8 cellular contexts compared by ENCODE assay signal in the genomic region with DNA sequence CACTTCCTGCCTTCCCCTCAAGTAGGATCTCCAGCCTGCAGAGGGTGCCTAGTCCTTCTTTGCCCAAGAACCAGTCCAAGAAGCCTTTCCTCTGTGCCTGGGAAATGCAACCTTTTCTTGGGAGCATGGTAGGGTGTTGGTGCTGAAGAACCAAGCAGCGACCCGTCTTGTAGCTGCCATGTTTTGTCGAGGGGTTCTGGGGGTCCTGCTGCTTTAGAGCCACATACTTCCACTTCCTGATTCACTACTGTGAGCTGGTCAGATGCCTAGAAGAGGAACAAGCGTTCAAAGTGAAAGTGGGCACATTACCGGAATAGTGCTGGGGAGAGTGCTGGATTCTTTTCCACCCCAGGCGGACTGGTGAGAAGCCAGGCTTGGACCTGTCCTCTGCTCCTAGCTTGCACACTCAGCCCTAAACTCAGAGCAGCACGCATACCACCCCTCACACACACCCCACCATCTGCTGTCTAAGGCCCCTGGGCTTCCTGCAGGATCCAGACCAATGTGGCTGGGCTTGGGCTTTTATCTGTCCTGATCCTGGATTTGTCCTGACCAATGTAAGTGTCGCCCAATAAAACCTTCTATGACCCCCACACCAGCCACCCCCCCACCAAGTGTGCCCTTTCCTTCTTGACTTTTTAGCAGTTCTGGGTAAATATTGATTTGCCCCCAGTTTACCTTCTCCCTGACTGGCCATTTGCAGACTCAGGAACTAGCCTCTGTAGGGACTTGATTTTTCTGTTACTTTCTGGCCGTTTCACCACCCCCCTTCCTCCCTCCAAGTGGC. TPM values are rescaled to one million over a fixed set of nuclear protein-coding genes. Genes with fewer than 3 reads are reported as not detected.
A peak's percentile ranks its signal among the peaks of the same experiment; 100 is the strongest.
DNase-seq lines count a peak whose midpoint lies in the region; ATAC-seq and TF ChIP-seq lines count a peak whose summit lies in the region.
"Had no signal": no experiment of that assay in that cellular context is flagged by ENCODE, and none has a peak within 500 bp of the region (broad histone marks: within the 10 kb centered on the region; RNA-seq: fewer than 3 reads in every experiment).

No MANE protein-coding gene starts in this region.

- 0 out of 2 replicates have a peak overlapping the region, but pooled peaks have one; percentile 5 for H3K4me3 ChIP-seq in HL-60 (replicated peaks; ENCODE audit: insufficient read depth, low read length)

- H3K27me3 Mint-ChIP-seq in neural crest cell (ENCODE audit: low read depth), result peaks cover 95% of the 10 kb centered on the region

- TF ChIP-seq CTCF in HL-60 (IDR thresholded peaks at IDR 0.05; ENCODE audit: insufficient read depth, low read length) (no peak), neural crest cell (conservative IDR thresholded peaks at IDR 0.05) (no peak)

- H3K4me1 Mint-ChIP-seq in neural crest cell, result peaks cover 7% of the 10 kb centered on the region

- TF ChIP-seq POLR2A in erythroblast (IDR thresholded peaks at IDR 0.05; ENCODE audit: low read length), result no peak

- H3K9me3 Mint-ChIP-seq in neural crest cell, result no peaks in the 10 kb centered on the region

- peak overlapping the region; percentile 72 for H3K4me3 Mint-ChIP-seq in neural crest cell

- no peak overlapping the region for H3K27ac Mint-ChIP-seq in neural crest cell (ENCODE audit: unreplicated experiment)

- DNase-seq in HL-60 (ENCODE audit: low read depth in 1 of 2, low spot score in 1 of 2), result peak in 1 of 2 experiments; percentile 46
- DNase-seq in UCSD-AML1 (lab: John Stamatoyannopoulos, UW; ENCODE audit: unreplicated experiment), result peak; percentile 16
- no peak for DNase-seq in neural crest cell (ENCODE audit: low read depth, low spot score)
- DNase-seq in putamen (ENCODE audit: low spot score), result no peak
- no peak for DNase-seq in erythroblast (lab: John Stamatoyannopoulos, UW)
- DNase-seq: NCI-H2029 had no signal

- H3K27me3 ChIP-seq in HL-60 (ENCODE audit: insufficient read depth, poor library complexity, severe bottlenecking), result peaks cover 79% of the 10 kb centered on the region

- no peak for ATAC-seq in HG03571 (IDR thresholded peaks at IDR 0.05; ENCODE audit: unreplicated experiment)

- no peak overlapping the region for H3K27ac ChIP-seq in HL-60 (replicated peaks)

- H3K36me3 Mint-ChIP-seq in neural crest cell (ENCODE audit: low read depth), result peaks cover 4% of the 10 kb centered on the region

RNA-seq across cellular contexts. Expression of gene HOXA13, which starts 1.5 kb away (rescaled TPM):
- total RNA-seq in neural crest cell, result not detected in 2 replicates

RNA-seq across cellular contexts. Expression of gene HOXA11, which starts 16.4 kb away (rescaled TPM):
- total RNA-seq in neural crest cell, result not detected in 2 replicates
- total RNA-seq: mucosa of gallbladder had no signal

RNA-seq across cellular contexts. Expression of gene HOXA10, which starts 27.3 kb away (rescaled TPM):
- 0.35 TPM in 1 of 2 replicates, not detected in the other for total RNA-seq in neural crest cell

RNA-seq across cellular contexts. Expression of gene HOXA9, which starts 36.1 kb away (rescaled TPM):
- total RNA-seq in neural crest cell, result 9.0 and 10.0 TPM in 2 replicates

RNA-seq across cellular contexts. Expression of gene EVX1, which starts 41.2 kb away (rescaled TPM):
- total RNA-seq in neural crest cell, result 0.79 and 0.80 TPM in 2 replicates
- total RNA-seq: mucosa of gallbladder had no signal
